In genomic region chr13:51303063-51303552, GRCh38 we compare ENCODE assay signal across 20 cellular contexts. TPM values are rescaled to one million over a fixed set of nuclear protein-coding genes. Genes with fewer than 3 reads are reported as not detected.
DNase-seq lines count a peak whose midpoint lies in the region; ATAC-seq and TF ChIP-seq lines count a peak whose summit lies in the region.
"Had no signal": no experiment of that assay in that cellular context is flagged by ENCODE, and none has a peak within 500 bp of the region (broad histone marks: within the 10 kb centered on the region; RNA-seq: fewer than 3 reads in every experiment).

No MANE protein-coding gene starts in this region.

- no peaks in the 10 kb centered on the region for H3K36me3 ChIP-seq in HUES48 (ENCODE audit: control insufficient read depth, insufficient read depth, low read length)
- H3K36me3 ChIP-seq in neural progenitor cell, result no peaks in the 10 kb centered on the region
- no peaks in the 10 kb centered on the region for H3K36me3 ChIP-seq in PC-3 (ENCODE audit: low read depth, low read length)

- H3K27me3 Mint-ChIP-seq in glutamatergic neuron (ENCODE audit: unreplicated experiment), result peaks cover 7% of the 10 kb centered on the region
- H3K27me3 Mint-ChIP-seq in neural progenitor cell (ENCODE audit: insufficient read depth, low read depth), result peaks cover 4% of the 10 kb centered on the region

- CTCF ChIA-PET in PC-3 (lab: Charles Lee), result no interaction called here

- ATAC-seq in GM21723 (IDR thresholded peaks at IDR 0.05; ENCODE audit: unreplicated experiment) (no peak), PC-3 (no peak)
- ATAC-seq: CD8-positive, alpha-beta T cell; T-cell had no signal

- H3K9ac ChIP-seq in HUES48 (ENCODE audit: low read depth, low read length), result peak overlapping the region; percentile 41
- H3K9ac ChIP-seq in neural progenitor cell, result no peak overlapping the region
- no peak overlapping the region for H3K9ac ChIP-seq in PC-3 (ENCODE audit: low read length)
- H3K9ac ChIP-seq: KMS-11 had no signal

- H3K4me3 ChIP-seq in HUES48 (ENCODE audit: low read depth, low read length) (peak overlapping the region; percentile 43), neural progenitor cell (no peak overlapping the region), PC-3 (ENCODE audit: low read length) (no peak overlapping the region)
- H3K4me3 ChIP-seq: PC-9, SK-N-MC had no signal

- intact Hi-C loops in PC-3 (cut with micrococcal nuclease), result no loop called here

- H4K20me1 ChIP-seq in neural progenitor cell (ENCODE audit: low read depth), result no peaks in the 10 kb centered on the region
- no peaks in the 10 kb centered on the region for H4K20me1 ChIP-seq in PC-3 (ENCODE audit: low read length)

- H3K4me2 ChIP-seq in neural progenitor cell, result peak overlapping the region; percentile 55
- no peak overlapping the region for H3K4me2 ChIP-seq in PC-3 (ENCODE audit: low read length)
- H3K4me2 ChIP-seq: KMS-11, PC-9 had no signal

- no peaks in the 10 kb centered on the region for H3K9me2 ChIP-seq in PC-3 (replicated peaks; ENCODE audit: low read length)

- peaks cover 31% of the 10 kb centered on the region for H3K4me1 Mint-ChIP-seq in glutamatergic neuron (ENCODE audit: low read depth, unreplicated experiment)
- H3K4me1 Mint-ChIP-seq in neural progenitor cell, result peaks cover 37% of the 10 kb centered on the region
- H3K4me1 Mint-ChIP-seq: T-cell had no signal

- H3K9me3 Mint-ChIP-seq in glutamatergic neuron (ENCODE audit: unreplicated experiment), result peaks cover 4% of the 10 kb centered on the region
- peaks cover 10% of the 10 kb centered on the region for H3K9me3 Mint-ChIP-seq in neural progenitor cell
- H3K9me3 Mint-ChIP-seq: CD8-positive, alpha-beta T cell; T-cell had no signal

- TF ChIP-seq CTCF in glutamatergic neuron (IDR thresholded peaks at IDR 0.05; ENCODE audit: partially characterized antibody, unreplicated experiment) (no peak), neural progenitor cell (IDR thresholded peaks at IDR 0.05) (no peak), PC-3 (conservative IDR thresholded peaks at IDR 0.05; ENCODE audit: low read depth, low read length) (no peak)

- H3K27ac Mint-ChIP-seq in glutamatergic neuron (ENCODE audit: unreplicated experiment), result peak overlapping the region; percentile 77
- H3K27ac Mint-ChIP-seq in neural progenitor cell, result peak overlapping the region; percentile 83
- H3K27ac Mint-ChIP-seq: CD8-positive, alpha-beta T cell; T-cell had no signal

- peak; percentile 84 for DNase-seq in NCI-H82 (lab: John Stamatoyannopoulos, UW)
- DNase-seq in glutamatergic neuron, result peak; percentile 51
- peak; percentile 91 for DNase-seq in neural progenitor cell (ENCODE audit: low spot score)
- no peak for DNase-seq in PC-3
- DNase-seq in NCI-H2171 treated with DMSO at 0.1 percent for 48 hours (lab: John Stamatoyannopoulos, UW), result no peak
- DNase-seq: CD8-positive, alpha-beta T cell; DND-41; GF-D8; HCEC 1CT; NCI-H1092; NCI-H1694 treated with DMSO at 0.1 percent for 48 hours; NCI-H510A treated with DMSO at 0.1 percent for 48 hours; NK-92 treated with Interleukin-12 subunit alpha and Interleukin-12 subunit beta, amount 100 ng/mL, for 24 hours; PC-9; T-cell had no signal

- H3K9me3 ChIP-seq in HUES48 (ENCODE audit: control insufficient read depth, insufficient read depth, low read length) (no peaks in the 10 kb centered on the region), neural progenitor cell (ENCODE audit: low read depth) (no peaks in the 10 kb centered on the region), PC-3 (ENCODE audit: low read length) (no peaks in the 10 kb centered on the region)

- H3K79me2 ChIP-seq in neural progenitor cell (ENCODE audit: low read depth) (no peaks in the 10 kb centered on the region), PC-3 (ENCODE audit: low read length) (no peaks in the 10 kb centered on the region)

- H2AFZ ChIP-seq in neural progenitor cell (replicated peaks) (no peak overlapping the region), PC-3 (ENCODE audit: low read length) (no peak overlapping the region)
- H2AFZ ChIP-seq: PC-9 had no signal

- H3K4me1 ChIP-seq in HUES48 (ENCODE audit: control insufficient read depth, insufficient read depth, low read length), result peaks cover 42% of the 10 kb centered on the region
- peaks cover 59% of the 10 kb centered on the region for H3K4me1 ChIP-seq in neural progenitor cell
- no peaks in the 10 kb centered on the region for H3K4me1 ChIP-seq in PC-3 (ENCODE audit: insufficient read depth, low read length)

- no TSS peak for BruUV-seq in PC-3 (replicated peaks; lab: Mats Ljungman, UMichigan)

- H3K36me3 Mint-ChIP-seq in glutamatergic neuron (ENCODE audit: unreplicated experiment) (no peaks in the 10 kb centered on the region), neural progenitor cell (peaks cover 4% of the 10 kb centered on the region)
- H3K36me3 Mint-ChIP-seq: CD8-positive, alpha-beta T cell; T-cell had no signal

- H3K4me3 Mint-ChIP-seq in glutamatergic neuron (ENCODE audit: unreplicated experiment) (peak overlapping the region; percentile 28), neural progenitor cell (peak overlapping the region; percentile 19)
- H3K4me3 Mint-ChIP-seq: CD8-positive, alpha-beta T cell; T-cell had no signal

- H3F3A ChIP-seq in neural progenitor cell (ENCODE audit: low read depth), result peaks cover 40% of the 10 kb centered on the region
- H3F3A ChIP-seq in PC-3 (ENCODE audit: low read length, unreplicated experiment), result no peaks in the 10 kb centered on the region

- no peaks in the 10 kb centered on the region for H3K27me3 ChIP-seq in HUES48 (ENCODE audit: control insufficient read depth, insufficient read depth, low read length)
- no peaks in the 10 kb centered on the region for H3K27me3 ChIP-seq in neural progenitor cell
- H3K27me3 ChIP-seq in PC-3 (ENCODE audit: low read length), result no peaks in the 10 kb centered on the region

- H3K27ac ChIP-seq in HUES48 (ENCODE audit: low read depth, low read length) (peak overlapping the region; percentile 89), neural progenitor cell (peak overlapping the region; percentile 98), PC-3 (ENCODE audit: low read length) (no peak overlapping the region)
- H3K27ac ChIP-seq: KMS-11, PC-9, SK-N-MC had no signal

- POLR2A ChIA-PET in PC-3 (lab: Charles Lee; ENCODE audit: unreplicated experiment), result no interaction called here

RNA-seq across cellular contexts. Expression of gene SERPINE3, which starts 36.4 kb away (rescaled TPM):
- total RNA-seq in glutamatergic neuron (ENCODE audit: unreplicated experiment) (not detected), neural progenitor cell (ENCODE audit: low replicate concordance) (0.40 and 0.47 TPM in 2 replicates), PC-3 (2014; rRNA removed) (not detected in 2 replicates)
- total RNA-seq: CD8-positive, alpha-beta T cell; MCF 10A; PC-9; T-cell had no signal

Comparison
In these comparisons a context has a peak if more than half of its experiments do, and no peak if none do; other contexts are left out.
1. DNase-seq: peak in NCI-H82 (single experiment), glutamatergic neuron (single experiment) and neural progenitor cell (single experiment); none in PC-3 (single experiment) and NCI-H2171 treated with DMSO at 0.1 percent for 48 hours (single experiment).